ENCODE assay signal across 25 cellular contexts in genomic region chr11:77193167-77193566, GRCh38.
A peak's percentile ranks its signal among the peaks of the same experiment; 100 is the strongest.
DNase-seq lines count a peak whose midpoint lies in the region; ATAC-seq, FAIRE-seq and TF ChIP-seq lines count a peak whose summit lies in the region.
"Had no signal": no experiment of that assay in that cellular context is flagged by ENCODE, and none has a peak within 500 bp of the region (broad histone marks: within the 10 kb centered on the region; RNA-seq: fewer than 3 reads in every experiment).

No MANE protein-coding gene starts in this region.

- no peak overlapping the region for H3K9ac ChIP-seq in IMR-90 (ENCODE audit: low read depth, low read length)
- H3K9ac ChIP-seq: BLaER1 had no signal

- H4K8ac ChIP-seq in IMR-90 (ENCODE audit: low read depth in 2 of 2, low read length in 2 of 2): no peak overlapping the region

- no peak overlapping the region for H3K56ac ChIP-seq in IMR-90 (ENCODE audit: extremely low read depth, insufficient read depth, low read length)

- no peak overlapping the region for H3K14ac ChIP-seq in IMR-90 (replicated peaks; ENCODE audit: low read depth, low read length)

- H3K18ac ChIP-seq in IMR-90 (ENCODE audit: low read depth, low read length): no peak overlapping the region

- no peak overlapping the region for H2AK5ac ChIP-seq in IMR-90 (ENCODE audit: low read depth, low read length)

- in situ Hi-C loops in IMR-90 (cut with MboI; ENCODE audit: low sequenced_read_pairs): no loop called here

- no peak for TF ChIP-seq RAD21 in IMR-90 (IDR thresholded peaks at IDR 0.05; ENCODE audit: low read length)

- H3K9me3 ChIP-seq in HEK293 (ENCODE audit: control insufficient read depth, insufficient read depth, low read depth, low read length): no peaks in the 10 kb centered on the region
- H3K9me3 ChIP-seq in IMR-90 (ENCODE audit: control insufficient read depth, insufficient read depth, low read length): no peaks in the 10 kb centered on the region
- H3K9me3 ChIP-seq: BE2C, BLaER1 had no signal

- H3K4me1 ChIP-seq in HEK293 (ENCODE audit: control insufficient read depth, insufficient read depth, low read length) (no peaks in the 10 kb centered on the region), IMR-90 (ENCODE audit: control insufficient read depth, insufficient read depth, low read length) (no peaks in the 10 kb centered on the region)
- H3K4me1 ChIP-seq: BE2C had no signal

- DNase-seq in IMR-90: no peak
- no peak for DNase-seq in bronchial epithelial cell (ENCODE audit: low read depth)
- DNase-seq in urothelium cell line (ENCODE audit: low spot score): no peak
- DNase-seq in occipital lobe (lab: John Stamatoyannopoulos, UW): no peak
- DNase-seq in NCI-H2029 treated with DMSO at 0.1 percent for 48 hours (lab: John Stamatoyannopoulos, UW): no peak
- no peak for DNase-seq in NCI-H187 treated with DMSO at 0.1 percent for 48 hours (lab: John Stamatoyannopoulos, UW)
- DNase-seq: 8988T; ACHN; BE2C; C1 segment of cervical spinal cord; CD4-positive, alpha-beta memory T cell; CD4-positive, CD25-positive, alpha-beta regulatory T cell; CD8-positive, alpha-beta memory T cell; COR-L47; DMS 273 treated with DMSO at 0.1 percent for 48 hours; DMS153; DMS53; DMS79; DND-41; EL had no signal

- TF ChIP-seq CTCF in HEK293 (tag by site-specific recombination; IDR thresholded peaks at IDR 0.05): no peak
- TF ChIP-seq CTCF in IMR-90 (conservative IDR thresholded peaks at IDR 0.05; ENCODE audit: low read depth, low read length): no peak
- TF ChIP-seq CTCF in bronchial epithelial cell (IDR thresholded peaks at IDR 0.05; ENCODE audit: insufficient read depth, low read length, severe bottlenecking): no peak

- CTCF ChIA-PET in HEK293 (lab: Yijun Ruan, JAX) (interaction anchor here (0.6 to 3.9 kb wide), 15 partner anchors 8 to 492 kb away, joined by 3 to 40 read pairs (median 3); partner anchors contain the start of gene MYO7A), IMR-90 (lab: Yijun Ruan, JAX) (no interaction called here)

- no peak overlapping the region for H3K4me2 ChIP-seq in IMR-90 (ENCODE audit: low read depth, low read length)
- H3K4me2 ChIP-seq: BLaER1 had no signal

- ATAC-seq in IMR-90 (ENCODE audit: low read depth): no peak
- ATAC-seq: GM12878 had no signal

- H3K23ac ChIP-seq in IMR-90 (ENCODE audit: low read depth, low read length): no peak overlapping the region

- peak; percentile 68 for FAIRE-seq in bronchial epithelial cell (lab: Jason Lieb, UNC)
- FAIRE-seq in urothelium cell line (lab: Jason Lieb, UNC): peak; percentile 100
- FAIRE-seq: A204.1, GM18507 had no signal

- H2AFZ ChIP-seq in IMR-90 (replicated peaks; ENCODE audit: low read length, poor library complexity): peak overlapping the region; percentile 56

- H4K5ac ChIP-seq in IMR-90 (ENCODE audit: low read depth, low read length): no peak overlapping the region

- no peak overlapping the region for H2BK20ac ChIP-seq in IMR-90 (ENCODE audit: low read depth, low read length)

- no peak overlapping the region for H2BK15ac ChIP-seq in IMR-90 (ENCODE audit: low read depth, low read length)

- no TSS peak for BruUV-seq in IMR-90 (replicated peaks; lab: Mats Ljungman, UMichigan)

- no peak overlapping the region for H3K4me3 ChIP-seq in HEK293 (ENCODE audit: low read depth, low read length)
- H3K4me3 ChIP-seq in IMR-90 (ENCODE audit: insufficient read depth, low read depth, low read length): no peak overlapping the region
- no peak overlapping the region for H3K4me3 ChIP-seq in bronchial epithelial cell (ENCODE audit: low read depth, low read length)
- H3K4me3 ChIP-seq: BLaER1, GM12878 had no signal

- H3K36me3 ChIP-seq in HEK293 (ENCODE audit: control insufficient read depth in 2 of 2, insufficient read depth in 1 of 2, low read length in 2 of 2): no peaks in the 10 kb centered on the region
- H3K36me3 ChIP-seq in IMR-90 (ENCODE audit: control insufficient read depth, insufficient read depth, low read length): no peaks in the 10 kb centered on the region
- no peaks in the 10 kb centered on the region for H3K36me3 ChIP-seq in bronchial epithelial cell (ENCODE audit: control insufficient read depth, insufficient read depth, low read length)
- H3K36me3 ChIP-seq: BE2C, BLaER1 had no signal

- H2BK5ac ChIP-seq in IMR-90 (ENCODE audit: low read depth, low read length, poor library complexity, severe bottlenecking): peak overlapping the region; percentile 51

- H3K27ac ChIP-seq in HEK293 (ENCODE audit: extremely low read depth, low read depth, low read length): no peak overlapping the region
- no peak overlapping the region for H3K27ac ChIP-seq in IMR-90 (ENCODE audit: insufficient read depth, low read length)
- H3K27ac ChIP-seq: BLaER1 had no signal

- H3K4ac ChIP-seq in IMR-90 (ENCODE audit: low read depth, low read length): no peak overlapping the region

- POLR2A ChIA-PET in HEK293 (lab: Yijun Ruan, JAX) (no interaction called here), IMR-90 (lab: Charles Lee; ENCODE audit: unreplicated experiment) (no interaction called here)

- H2BK120ac ChIP-seq in IMR-90 (ENCODE audit: low read depth, low read length): no peak overlapping the region

- dilution Hi-C loops in IMR-90 (cut with HindIII; ENCODE audit: low sequenced_read_pairs, unreplicated experiment): no loop called here

- TF ChIP-seq POLR2A in IMR-90 (IDR thresholded peaks at IDR 0.05; ENCODE audit: low read depth, low read length): no peak

- no peak overlapping the region for H2AK9ac ChIP-seq in IMR-90 (replicated peaks; ENCODE audit: low read depth, low read length, poor library complexity)

- H4K91ac ChIP-seq in IMR-90 (ENCODE audit: insufficient read depth, low read depth, low read length): no peak overlapping the region

- 0 out of 2 replicates have a peak, but pooled peaks cover 2% of the 10 kb centered on the region for H3K9me1 ChIP-seq in IMR-90 (ENCODE audit: insufficient read depth, low read length)

- intact Hi-C loops in IMR-90 (cut with micrococcal nuclease): no loop called here

- no peaks in the 10 kb centered on the region for H3K79me1 ChIP-seq in IMR-90 (ENCODE audit: low read depth in 1 of 2, low read length in 2 of 2)

- peaks cover 3% of the 10 kb centered on the region; the same call in 1 of the 2 replicates for H4K20me1 ChIP-seq in IMR-90 (ENCODE audit: insufficient read depth, low read length)
- H4K20me1 ChIP-seq: BLaER1 had no signal

- H3K27me3 ChIP-seq in IMR-90 (ENCODE audit: control insufficient read depth, insufficient read depth, low read length) (no peaks in the 10 kb centered on the region; the same call in 1 of the 2 replicates), bronchial epithelial cell (ENCODE audit: control insufficient read depth, insufficient read depth, low read length) (no peaks in the 10 kb centered on the region)
- H3K27me3 ChIP-seq: BE2C, BLaER1 had no signal

TF ChIP-seq in HEK293, 187 proteins besides CTCF, POLR2A, EP300 and RAD21 (continues in another document):
- TF ChIP-seq ZSCAN5A (tag by site-specific recombination; IDR thresholded peaks at IDR 0.05) (no peak), INSM2 (tag by site-specific recombination; IDR thresholded peaks at IDR 0.05) (no peak)

TF ChIP-seq in IMR-90, 13 proteins besides CTCF, POLR2A, EP300 and RAD21:
- no peak for TF ChIP-seq FOS (IDR thresholded peaks at IDR 0.05; ENCODE audit: low read depth, low read length)
- TF ChIP-seq RCOR1 (IDR thresholded peaks at IDR 0.05; ENCODE audit: insufficient replicate concordance, low read length): no peak
- TF ChIP-seq MAFK (IDR thresholded peaks at IDR 0.05; ENCODE audit: low read depth, low read length): no peak
- no peak for TF ChIP-seq ELK1 (IDR thresholded peaks at IDR 0.05; ENCODE audit: borderline replicate concordance, low read depth, low read length)
- no peak for TF ChIP-seq BHLHE40 (IDR thresholded peaks at IDR 0.05; ENCODE audit: low read depth, low read length)
